ENCODE assay signal across 17 cellular contexts in the genomic region with DNA sequence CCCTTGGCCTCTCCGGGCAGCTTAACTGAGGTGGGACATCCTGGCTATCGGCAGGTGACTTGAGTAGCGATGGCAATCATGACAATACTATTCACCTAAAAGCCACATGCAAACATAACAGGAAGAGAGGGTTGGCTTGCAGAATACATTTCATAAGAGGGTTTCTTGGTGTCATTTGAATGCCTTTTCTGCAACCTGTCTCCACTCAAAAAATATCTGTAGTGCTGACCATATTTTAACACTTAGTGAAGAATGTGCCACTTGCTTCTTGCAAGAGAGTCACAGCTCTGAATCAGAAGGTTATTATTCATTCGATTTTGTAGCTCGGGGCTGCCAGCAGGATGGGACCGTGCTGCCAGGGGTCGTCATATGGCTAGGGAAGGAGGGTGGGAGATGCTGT.
DNase-seq lines count a peak whose midpoint lies in the region; ATAC-seq, FAIRE-seq and TF ChIP-seq lines count a peak whose summit lies in the region.
"Had no signal": no experiment of that assay in that cellular context is flagged by ENCODE, and none has a peak within 500 bp of the region (broad histone marks: within the 10 kb centered on the region; RNA-seq: fewer than 3 reads in every experiment).

No MANE protein-coding gene starts in this region.

- peak overlapping the region in 3 of 5 experiments; percentile 28 to 70 (median 64) for H3K4me3 Mint-ChIP-seq in brain
- H3K4me3 Mint-ChIP-seq in natural killer cell, result peak overlapping the region; percentile 31
- H3K4me3 Mint-ChIP-seq: GM23338 had no signal

- peak; percentile 55 to 69 (median 68) for ATAC-seq in natural killer cell
- no peak for ATAC-seq in HepG2
- ATAC-seq: GM23338 had no signal

- POLR2A ChIA-PET in HepG2 (lab: Yijun Ruan, JAX), result no interaction called here

- WGBS in HepG2 (ENCODE audit: low lambda C conversion rate), result 40% methylated on average over 7 of the region's 7 CpGs

- no peak for TF ChIP-seq CTCF in brain (conservative IDR thresholded peaks at IDR 0.05)
- no peak for TF ChIP-seq CTCF in natural killer cell (IDR thresholded peaks at IDR 0.05)
- no peak for TF ChIP-seq CTCF in HepG2 (CRISPR knock-in tag; IDR thresholded peaks at IDR 0.05)

- no peaks in the 10 kb centered on the region for H3K36me3 ChIP-seq in HepG2 (replicated peaks in 1 of 2; ENCODE audit: control insufficient read depth in 1 of 2, insufficient read depth in 2 of 2, low read length in 2 of 2)
- H3K36me3 ChIP-seq: BLaER1 treated with 17β-estradiol and CSF1 and Interleukin-3, amounts not matched to agents 10 nM and 100 nM; SJCRH30 had no signal

- no peaks in the 10 kb centered on the region for H4K20me1 ChIP-seq in HepG2 (ENCODE audit: insufficient read depth, low read length)
- H4K20me1 ChIP-seq: BLaER1 treated with 17β-estradiol and CSF1 and Interleukin-3, amounts not matched to agents 10 nM and 100 nM had no signal

- no peak overlapping the region for H3K4me3 ChIP-seq in HepG2 (replicated peaks in 1 of 3; ENCODE audit: insufficient read depth in 1 of 3, low read depth in 2 of 3, low read length in 3 of 3)
- H3K4me3 ChIP-seq: BLaER1 treated with 17β-estradiol and CSF1 and Interleukin-3, amounts not matched to agents 10 nM and 100 nM; GM23338; SJCRH30 had no signal

- H3K79me2 ChIP-seq in HepG2 (ENCODE audit: insufficient read depth, low read length), result no peaks in the 10 kb centered on the region

- no peak overlapping the region for H3K9ac ChIP-seq in HepG2 (ENCODE audit: insufficient read depth, low read depth, low read length)
- H3K9ac ChIP-seq: BLaER1 treated with 17β-estradiol and CSF1 and Interleukin-3, amounts not matched to agents 10 nM and 100 nM had no signal

- CTCF ChIA-PET in HepG2 (lab: Yijun Ruan, JAX; ENCODE audit: low intra/inter-chr PET ratio, low total read pairs), result no interaction called here

- in situ Hi-C loops in HepG2 (cut with HindIII; ENCODE audit: extremely low pct_ligation_motif_present, low pct_unique_long_range_greater_than_20kb), result no loop called here

- FAIRE-seq in HepG2 (lab: Jason Lieb, UNC), result no peak
- FAIRE-seq: G401.6 had no signal

- peaks cover 0 to 10% of the 10 kb centered on the region in 2 experiments; a peak in 1 of 5 replicates for H3K27me3 ChIP-seq in HepG2 (ENCODE audit: control insufficient read depth in 1 of 2, insufficient read depth in 2 of 2, low read length in 2 of 2)
- H3K27me3 ChIP-seq: BLaER1 treated with 17β-estradiol and CSF1 and Interleukin-3, amounts not matched to agents 10 nM and 100 nM; SJCRH30 had no signal

- H3K36me3 Mint-ChIP-seq in brain (no peaks in the 10 kb centered on the region), natural killer cell (no peaks in the 10 kb centered on the region)

- H3K4me1 Mint-ChIP-seq in brain (peaks cover 31% of the 10 kb centered on the region), natural killer cell (peaks cover 8 to 12% of the 10 kb centered on the region in 2 donors)
- H3K4me1 Mint-ChIP-seq: GM23338 had no signal

- TF ChIP-seq EP300 in HepG2 (IDR thresholded peaks at IDR 0.05; ENCODE audit: low read depth in 2 of 2, low read length in 2 of 2), result no peak
- no peak for TF ChIP-seq EP300 in HepG2 (CRISPR knock-in tag; IDR thresholded peaks at IDR 0.05; ENCODE audit: borderline replicate concordance)

- no peak overlapping the region for H3K27ac ChIP-seq in HepG2 (ENCODE audit: extremely low read length, insufficient read depth, low read length)
- H3K27ac ChIP-seq: 22Rv1; BLaER1 treated with 17β-estradiol and CSF1 and Interleukin-3, amounts not matched to agents 10 nM and 100 nM; SJCRH30 had no signal

- BruUV-seq in HepG2 (replicated peaks; lab: Mats Ljungman, UMichigan), result no TSS peak

- TF ChIP-seq RAD21 in HepG2 (CRISPR knock-in tag; IDR thresholded peaks at IDR 0.05), result no peak

- H3K27me3 Mint-ChIP-seq in brain (peaks cover 4% of the 10 kb centered on the region), natural killer cell (ENCODE audit: low read depth in 2 of 2) (peaks cover 0 to 9% of the 10 kb centered on the region in 2 donors)

- peak overlapping the region; percentile 57 to 95 (median 84) for H3K27ac Mint-ChIP-seq in brain
- peak overlapping the region in 1 of 2 donors; percentile 65 for H3K27ac Mint-ChIP-seq in natural killer cell
- H3K27ac Mint-ChIP-seq: GM23338 had no signal

- H3K9me3 Mint-ChIP-seq in brain (peaks cover 0 to 11% (median 7%) of the 10 kb centered on the region in 5 experiments), natural killer cell (no peaks in the 10 kb centered on the region)

- intact Hi-C loops in natural killer cell (cut with micrococcal nuclease) (no loop called here), posterior vena cava (cut with DNase I) (no loop called here), HepG2 (cut with micrococcal nuclease; ENCODE audit: unreplicated experiment) (no loop called here)

- no peak for TF ChIP-seq POLR2A in HepG2 (IDR thresholded peaks at IDR 0.05; ENCODE audit: insufficient read depth in 1 of 2, low read depth in 2 of 2, low read length in 2 of 2)

- no peaks in the 10 kb centered on the region for H3K4me1 ChIP-seq in HepG2 (ENCODE audit: insufficient read depth, low read length)
- H3K4me1 ChIP-seq: SJCRH30 had no signal

- DNase-seq in NK-92 treated with Interleukin-12 subunit alpha and Interleukin-12 subunit beta, amount 100 ng/mL, for 24 hours (lab: John Stamatoyannopoulos, UW), result peak; percentile 56
- DNase-seq in NK-92 (lab: John Stamatoyannopoulos, UW; ENCODE audit: unreplicated experiment) (no peak), natural killer cell (no peak), NCI-H2107 treated with DMSO at 0.1 percent for 48 hours (lab: John Stamatoyannopoulos, UW; ENCODE audit: unreplicated experiment) (no peak), posterior vena cava (ENCODE audit: low spot score) (no peak), NCI-H146 treated with DMSO at 0.1 percent for 48 hours (lab: John Stamatoyannopoulos, UW; ENCODE audit: unreplicated experiment) (no peak), HepG2 (ENCODE audit: low spot score) (no peak)
- DNase-seq: DMS53, NCI-H1092, NCI-H1694 treated with DMSO at 0.1 percent for 48 hours, SJCRH30, SW 1271 had no signal

- no peaks in the 10 kb centered on the region for H3K9me3 ChIP-seq in HepG2 (ENCODE audit: low read length)
- H3K9me3 ChIP-seq: SJCRH30 had no signal

- H3K4me2 ChIP-seq in HepG2 (ENCODE audit: low read depth, low read length), result no peak overlapping the region
- H3K4me2 ChIP-seq: BLaER1 treated with 17β-estradiol and CSF1 and Interleukin-3, amounts not matched to agents 10 nM and 100 nM; GM23338 had no signal

- no peak overlapping the region for H2AFZ ChIP-seq in HepG2 (ENCODE audit: low read length)
- H2AFZ ChIP-seq: GM23338 had no signal

TF ChIP-seq in HepG2, 621 proteins besides CTCF, POLR2A, EP300 and RAD21 (continues in another document):
- no peak for TF ChIP-seq ONECUT2 (CRISPR knock-in tag; IDR thresholded peaks at IDR 0.05)
- no peak for TF ChIP-seq KLF15 (CRISPR knock-in tag; IDR thresholded peaks at IDR 0.05; ENCODE audit: borderline replicate concordance)
- TF ChIP-seq DMAP1 (CRISPR knock-in tag; IDR thresholded peaks at IDR 0.05), result no peak
- no peak for TF ChIP-seq RFX1 (IDR thresholded peaks at IDR 0.05)
- TF ChIP-seq ZNF644 (CRISPR knock-in tag; IDR thresholded peaks at IDR 0.05; ENCODE audit: low read depth), result no peak
- TF ChIP-seq, protein P1, sequence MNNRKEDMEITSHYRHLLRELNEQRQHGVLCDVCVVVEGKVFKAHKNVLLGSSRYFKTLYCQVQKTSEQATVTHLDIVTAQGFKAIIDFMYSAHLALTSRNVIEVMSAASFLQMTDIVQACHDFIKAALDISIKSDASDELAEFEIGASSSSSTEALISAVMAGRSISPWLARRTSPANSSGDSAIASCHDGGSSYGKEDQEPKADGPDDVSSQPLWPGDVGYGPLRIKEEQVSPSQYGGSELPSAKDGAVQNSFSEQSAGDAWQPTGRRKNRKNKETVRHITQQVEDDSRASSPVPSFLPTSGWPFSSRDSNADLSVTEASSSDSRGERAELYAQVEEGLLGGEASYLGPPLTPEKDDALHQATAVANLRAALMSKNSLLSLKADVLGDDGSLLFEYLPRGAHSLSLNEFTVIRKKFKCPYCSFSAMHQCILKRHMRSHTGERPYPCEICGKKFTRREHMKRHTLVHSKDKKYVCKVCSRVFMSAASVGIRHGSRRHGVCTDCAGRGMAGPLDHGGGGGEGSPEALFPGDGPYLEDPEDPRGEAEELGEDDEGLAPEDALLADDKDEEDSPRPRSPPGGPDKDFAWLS (CRISPR knock-in tag; IDR thresholded peaks at IDR 0.05; ENCODE audit: borderline replicate concordance), result no peak
- no peak for TF ChIP-seq JUND (CRISPR knock-in tag; IDR thresholded peaks at IDR 0.05)
- TF ChIP-seq, protein P2, sequence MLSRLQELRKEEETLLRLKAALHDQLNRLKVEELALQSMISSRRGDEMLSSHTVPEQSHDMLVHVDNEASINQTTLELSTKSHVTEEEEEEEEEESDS (CRISPR knock-in tag; IDR thresholded peaks at IDR 0.05; ENCODE audit: borderline replicate concordance), result no peak
- TF ChIP-seq, protein P3, sequence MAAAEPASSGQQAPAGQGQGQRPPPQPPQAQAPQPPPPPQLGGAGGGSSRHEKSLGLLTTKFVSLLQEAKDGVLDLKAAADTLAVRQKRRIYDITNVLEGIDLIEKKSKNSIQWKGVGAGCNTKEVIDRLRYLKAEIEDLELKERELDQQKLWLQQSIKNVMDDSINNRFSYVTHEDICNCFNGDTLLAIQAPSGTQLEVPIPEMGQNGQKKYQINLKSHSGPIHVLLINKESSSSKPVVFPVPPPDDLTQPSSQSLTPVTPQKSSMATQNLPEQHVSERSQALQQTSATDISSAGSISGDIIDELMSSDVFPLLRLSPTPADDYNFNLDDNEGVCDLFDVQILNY (CRISPR knock-in tag; conservative IDR thresholded peaks at IDR 0.05), result no peak
- TF ChIP-seq, protein P4, sequence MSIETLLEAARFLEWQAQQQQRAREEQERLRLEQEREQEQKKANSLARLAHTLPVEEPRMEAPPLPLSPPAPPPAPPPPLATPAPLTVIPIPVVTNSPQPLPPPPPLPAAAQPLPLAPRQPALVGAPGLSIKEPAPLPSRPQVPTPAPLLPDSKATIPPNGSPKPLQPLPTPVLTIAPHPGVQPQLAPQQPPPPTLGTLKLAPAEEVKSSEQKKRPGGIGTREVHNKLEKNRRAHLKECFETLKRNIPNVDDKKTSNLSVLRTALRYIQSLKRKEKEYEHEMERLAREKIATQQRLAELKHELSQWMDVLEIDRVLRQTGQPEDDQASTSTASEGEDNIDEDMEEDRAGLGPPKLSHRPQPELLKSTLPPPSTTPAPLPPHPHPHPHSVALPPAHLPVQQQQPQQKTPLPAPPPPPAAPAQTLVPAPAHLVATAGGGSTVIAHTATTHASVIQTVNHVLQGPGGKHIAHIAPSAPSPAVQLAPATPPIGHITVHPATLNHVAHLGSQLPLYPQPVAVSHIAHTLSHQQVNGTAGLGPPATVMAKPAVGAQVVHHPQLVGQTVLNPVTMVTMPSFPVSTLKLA (IDR thresholded peaks at IDR 0.05), result no peak
- no peak for TF ChIP-seq EHMT2 (IDR thresholded peaks at IDR 0.05; ENCODE audit: borderline replicate concordance, low read depth, low read length)
